ENCODE assay signal across 1 cellular context in genomic region chr2:64945973-64946736, GRCh38.
TF ChIP-seq lines count a peak whose summit lies in the region.

No MANE protein-coding gene starts in this region.

TF ChIP-seq in GM12878, 131 proteins besides CTCF, POLR2A, EP300 and RAD21 (continued from another document and continues in another):
- TF ChIP-seq ATF2 (IDR thresholded peaks at IDR 0.05; ENCODE audit: low read length) (no peak), BACH1 (IDR thresholded peaks at IDR 0.05; ENCODE audit: borderline replicate concordance) (peak; percentile 90; the same call in 1 of the 2 replicates), TCF3 (IDR thresholded peaks at IDR 0.05; ENCODE audit: borderline replicate concordance, insufficient read depth, low read depth, low read length) (peak; percentile 84), PKNOX1 (IDR thresholded peaks at IDR 0.05) (peak; percentile 88), IKZF1 (conservative IDR thresholded peaks at IDR 0.05) (peak; percentile 87), SP1 (IDR thresholded peaks at IDR 0.05; ENCODE audit: low read depth, low read length) (peak; percentile 80), MTA2 (IDR thresholded peaks at IDR 0.05; ENCODE audit: low read depth) (peak; percentile 83), ESRRA (IDR thresholded peaks at IDR 0.05; ENCODE audit: low read length) (0 out of 2 replicates have a peak, but pooled peaks have one; percentile 26), EED (IDR thresholded peaks at IDR 0.05; ENCODE audit: low read depth) (peak; percentile 83), BCL11A (IDR thresholded peaks at IDR 0.05; ENCODE audit: low read depth, low read length) (peak; percentile 79; the same call in 1 of the 2 replicates), SREBF1 (IDR thresholded peaks at IDR 0.05; ENCODE audit: low read length) (no peak), ZBTB40 (IDR thresholded peaks at IDR 0.05; ENCODE audit: borderline replicate concordance) (0 out of 2 replicates have a peak, but pooled peaks have one; percentile 50), CREM (IDR thresholded peaks at IDR 0.05; ENCODE audit: low read depth) (peak; percentile 87), PBX3 (IDR thresholded peaks at IDR 0.05; ENCODE audit: insufficient replicate concordance, low read depth, low read length) (peak; percentile 73), KDM1A (IDR thresholded peaks at IDR 0.05; ENCODE audit: borderline replicate concordance) (no peak), EGR1 (IDR thresholded peaks at IDR 0.05; ENCODE audit: borderline replicate concordance in 1 of 2, low read depth in 2 of 2, low read length in 2 of 2) (peak in 1 of 2 experiments; percentile 41; a peak in 1 of 3 replicates), CBX3 (IDR thresholded peaks at IDR 0.05; ENCODE audit: borderline replicate concordance, low read depth) (no peak), ZNF687 (IDR thresholded peaks at IDR 0.05) (peak; percentile 97), RELA (IDR thresholded peaks at IDR 0.05; ENCODE audit: borderline replicate concordance, partially characterized antibody) (peak; percentile 99), SMARCA5 (IDR thresholded peaks at IDR 0.05) (peak; percentile 84), ZBED1 (IDR thresholded peaks at IDR 0.05; ENCODE audit: borderline replicate concordance) (peak; percentile 82; the same call in 1 of the 2 replicates), ZZZ3 (IDR thresholded peaks at IDR 0.05; ENCODE audit: control insufficient read depth, insufficient read length, low read depth) (no peak), GATAD2B (conservative IDR thresholded peaks at IDR 0.05; ENCODE audit: low read depth) (peak; percentile 96), NKRF (conservative IDR thresholded peaks at IDR 0.05) (peak; percentile 83), LARP7 (IDR thresholded peaks at IDR 0.05) (peak; percentile 55; the same call in 1 of the 2 replicates), STAT1 (conservative IDR thresholded peaks at IDR 0.05) (peak; percentile 93), ASH2L (IDR thresholded peaks at IDR 0.05; ENCODE audit: borderline replicate concordance, low read depth) (no peak), MXI1 (IDR thresholded peaks at IDR 0.05; ENCODE audit: low read depth, low read length) (peak; percentile 89), ZNF592 (IDR thresholded peaks at IDR 0.05) (peak; percentile 28; the same call in 1 of the 2 replicates), TCF12 (IDR thresholded peaks at IDR 0.05; ENCODE audit: low read depth, low read length) (peak; percentile 77), NR2C1 (IDR thresholded peaks at IDR 0.05) (no peak), ETV6 (conservative IDR thresholded peaks at IDR 0.05 in 1 of 2, IDR thresholded peaks at IDR 0.05 in 1 of 2; ENCODE audit: borderline replicate concordance in 1 of 2, low read depth in 1 of 2) (no peak; a peak in 1 of 4 replicates), MYB (IDR thresholded peaks at IDR 0.05; ENCODE audit: borderline replicate concordance, low read depth, low read length) (peak; percentile 99), DPF2 (IDR thresholded peaks at IDR 0.05) (peak; percentile 98), CHD2 (IDR thresholded peaks at IDR 0.05; ENCODE audit: borderline replicate concordance, low read depth, low read length) (peak; percentile 86), JUNB (IDR thresholded peaks at IDR 0.05) (0 out of 2 replicates have a peak, but pooled peaks have one; percentile 10), BHLHE40 (IDR thresholded peaks at IDR 0.05; ENCODE audit: borderline replicate concordance in 1 of 2, low read depth in 2 of 2, low read length in 1 of 2) (peak; percentile 96 to 97), TBL1XR1 (IDR thresholded peaks at IDR 0.05; ENCODE audit: low read depth, low read length) (peak; percentile 94)
